In the genomic region with DNA sequence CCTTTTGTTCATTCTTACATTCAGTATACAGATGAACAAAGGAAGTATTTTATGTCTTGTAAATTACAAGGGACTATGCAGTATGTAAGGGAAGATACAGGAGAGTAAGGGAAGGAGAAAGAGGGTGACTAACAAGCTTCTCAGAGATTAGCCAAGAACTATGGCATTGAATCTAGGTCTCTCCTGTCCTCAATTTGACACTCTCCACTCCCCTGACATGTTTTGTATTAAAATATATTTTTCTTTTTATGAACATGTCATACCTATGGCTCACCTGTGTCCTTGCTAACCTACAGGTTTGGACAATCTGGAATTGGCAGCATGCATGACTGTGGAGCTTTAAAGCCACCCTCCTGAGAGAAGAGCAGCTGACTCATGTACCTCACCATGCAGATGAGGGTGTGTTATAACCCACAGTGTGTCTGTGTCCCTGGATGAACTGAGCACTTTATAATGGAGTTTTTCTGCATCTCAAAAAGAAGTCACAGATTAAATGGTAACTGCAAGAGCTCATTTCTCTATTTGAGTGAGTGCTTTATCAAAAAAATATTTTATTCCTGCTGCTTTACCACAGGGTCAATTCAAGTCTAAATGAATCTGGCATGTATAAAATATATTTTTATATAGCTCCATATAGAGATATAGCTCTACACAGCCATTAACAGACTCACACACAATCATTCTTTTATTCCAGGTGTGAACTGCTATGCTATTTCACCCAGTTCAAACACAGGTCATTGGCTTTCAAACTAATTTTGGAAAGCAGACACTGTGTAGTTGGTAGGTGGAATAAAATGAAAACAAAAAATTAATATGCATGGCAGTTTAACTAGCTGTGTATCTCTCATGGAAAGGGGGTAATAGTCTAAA, we compare ENCODE assay signal across 8 cellular contexts.
DNase-seq lines count a peak whose midpoint lies in the region; ATAC-seq, FAIRE-seq and TF ChIP-seq lines count a peak whose summit lies in the region.
"Had no signal": no experiment of that assay in that cellular context is flagged by ENCODE, and none has a peak within 500 bp of the region (broad histone marks: within the 10 kb centered on the region; RNA-seq: fewer than 3 reads in every experiment).

No MANE protein-coding gene starts in this region.

- peak; percentile 95 for FAIRE-seq in H54 (lab: Jason Lieb, UNC)

- peak; percentile 89 for ATAC-seq in stimulated activated naive CD8-positive, alpha-beta T cell treated with anti-CD3 and anti-CD28 coated beads, Interleukin-15, Interleukin-2, amounts not matched to agents 100 U/mL and 50 U/mL, for 24 hours
- no peak for ATAC-seq in HG02938 (IDR thresholded peaks at IDR 0.05; ENCODE audit: unreplicated experiment)

- DNase-seq in H54 (ENCODE audit: insufficient read length, low spot score) (peak; percentile 9), RPMI7951 (ENCODE audit: low read depth) (peak; percentile 66), esophagus squamous epithelium (lab: John Stamatoyannopoulos, UW) (no peak), Karpas-422 (no peak), DMS153 (lab: John Stamatoyannopoulos, UW) (no peak)
- DNase-seq in stimulated activated naive CD8-positive, alpha-beta T cell treated with anti-CD3 and anti-CD28 coated beads, Interleukin-15, Interleukin-2, amounts not matched to agents 100 U/mL and 50 U/mL, for 24 hours, result no peak
- DNase-seq: cerebellar nuclear complex had no signal

- H3K36me3 ChIP-seq in esophagus squamous epithelium (no peaks in the 10 kb centered on the region), Karpas-422 (ENCODE audit: insufficient read depth, low read length) (no peaks in the 10 kb centered on the region)

- no peaks in the 10 kb centered on the region for H4K20me1 ChIP-seq in Karpas-422 (ENCODE audit: insufficient read depth, low read depth, low read length)

- H3K9ac ChIP-seq in Karpas-422 (ENCODE audit: low read length), result no peak overlapping the region

- H3K9me3 ChIP-seq in esophagus squamous epithelium (no peaks in the 10 kb centered on the region), Karpas-422 (ENCODE audit: low read length) (no peaks in the 10 kb centered on the region)

- no peak overlapping the region for H3K4me3 ChIP-seq in esophagus squamous epithelium
- no peak overlapping the region for H3K4me3 ChIP-seq in Karpas-422 (ENCODE audit: low read length)

- no peaks in the 10 kb centered on the region for H3K27me3 ChIP-seq in esophagus squamous epithelium
- no peaks in the 10 kb centered on the region for H3K27me3 ChIP-seq in Karpas-422 (ENCODE audit: low read length)

- H3K27ac ChIP-seq in esophagus squamous epithelium (peak overlapping the region; percentile 64 to 81 (median 74)), Karpas-422 (ENCODE audit: low read length) (no peak overlapping the region)

- no peaks in the 10 kb centered on the region for H3K79me2 ChIP-seq in Karpas-422 (ENCODE audit: low read length)

- H3K4me1 ChIP-seq in esophagus squamous epithelium (peaks cover 8 to 49% (median 17%) of the 10 kb centered on the region in 3 donors), Karpas-422 (ENCODE audit: low read length) (no peaks in the 10 kb centered on the region)

- no peak overlapping the region for H3K4me2 ChIP-seq in Karpas-422 (ENCODE audit: low read depth, low read length, poor library complexity, severe bottlenecking)

- H2AFZ ChIP-seq in Karpas-422 (ENCODE audit: low read length), result no peak overlapping the region

- H3K9me2 ChIP-seq in Karpas-422 (replicated peaks; ENCODE audit: insufficient read depth, low read length), result no peaks in the 10 kb centered on the region

- intact Hi-C loops in esophagus squamous epithelium (cut with DNase I), result no loop called here

- no peak for TF ChIP-seq POLR2A in H54 (IDR thresholded peaks at IDR 0.05; ENCODE audit: low read depth, low read length)
- TF ChIP-seq POLR2A in esophagus squamous epithelium (IDR thresholded peaks at IDR 0.05), result no peak

- TF ChIP-seq CTCF in esophagus squamous epithelium (IDR thresholded peaks at IDR 0.05), result no peak

Comparison
In these comparisons a context has a peak if more than half of its experiments do, and no peak if none do; other contexts are left out.
1. DNase-seq: peak in H54 (single experiment) and RPMI7951 (single experiment); none in esophagus squamous epithelium (single experiment), stimulated activated naive CD8-positive, alpha-beta T cell treated with anti-CD3 and anti-CD28 coated beads, Interleukin-15, Interleukin-2, amounts not matched to agents 100 U/mL and 50 U/mL, for 24 hours (single experiment), Karpas-422 (single experiment) and DMS153 (single experiment).